In the genomic region with DNA sequence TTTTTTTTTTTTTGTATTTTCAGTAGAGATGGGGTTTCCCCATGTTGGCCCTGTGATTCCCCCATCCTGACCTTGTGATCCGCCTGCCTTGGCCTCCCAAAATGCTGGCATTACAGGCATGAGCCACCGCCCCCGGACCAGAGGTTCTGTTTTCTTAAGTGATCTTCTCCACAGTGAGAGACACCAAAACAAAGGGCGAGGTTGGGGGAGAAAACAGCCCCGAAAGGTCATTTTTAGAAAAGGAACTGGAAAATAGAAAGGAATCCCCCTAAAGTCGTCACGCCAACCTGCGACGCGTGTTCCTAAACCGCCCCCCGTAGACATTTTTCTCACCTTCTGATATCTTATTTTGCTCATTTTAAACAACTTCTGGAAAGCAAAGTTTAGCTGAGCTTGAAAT, we compare ENCODE assay signal across 17 cellular contexts. TPM values are rescaled to one million over a fixed set of nuclear protein-coding genes. Genes with fewer than 3 reads are reported as not detected.
A peak's percentile ranks its signal among the peaks of the same experiment; 100 is the strongest.
DNase-seq lines count a peak whose midpoint lies in the region; ATAC-seq, FAIRE-seq and TF ChIP-seq lines count a peak whose summit lies in the region.
"Had no signal": no experiment of that assay in that cellular context is flagged by ENCODE, and none has a peak within 500 bp of the region (broad histone marks: within the 10 kb centered on the region; RNA-seq: fewer than 3 reads in every experiment).

No MANE protein-coding gene starts in this region.

- H3K23me2 ChIP-seq in H1 (ENCODE audit: low read depth, low read length), result no peaks in the 10 kb centered on the region

- H3K27ac Mint-ChIP-seq in neural crest cell (ENCODE audit: unreplicated experiment) (peak overlapping the region; percentile 75), CD14-positive monocyte (no peak overlapping the region)
- H3K27ac Mint-ChIP-seq: CD4-positive, alpha-beta memory T cell had no signal

- no peak for TF ChIP-seq RAD21 in H1 (IDR thresholded peaks at IDR 0.05 in 1 of 2, conservative IDR thresholded peaks at IDR 0.05 in 1 of 2; ENCODE audit: low read depth in 2 of 2, low read length in 2 of 2)

- no peak for ATAC-seq in Right ventricle myocardium superior (ENCODE audit: poor library complexity)
- no peak for ATAC-seq in right cardiac atrium
- no peak for ATAC-seq in GM19463 (IDR thresholded peaks at IDR 0.05; ENCODE audit: unreplicated experiment)
- ATAC-seq: A549 had no signal

- H2BK20ac ChIP-seq in H1 (ENCODE audit: low read length), result no peak overlapping the region

- H3K4me1 Mint-ChIP-seq in neural crest cell (peaks cover 41% of the 10 kb centered on the region), CD14-positive monocyte (no peaks in the 10 kb centered on the region)

- H2BK5ac ChIP-seq in H1 (ENCODE audit: low read depth, low read length), result no peak overlapping the region

- no peak for TF ChIP-seq POLR2A in H1 (IDR thresholded peaks at IDR 0.05; ENCODE audit: control extremely low read depth in 1 of 2, low read depth in 2 of 2, low read length in 2 of 2)

- H3K36me3 Mint-ChIP-seq in neural crest cell (ENCODE audit: low read depth), result no peaks in the 10 kb centered on the region
- H3K36me3 Mint-ChIP-seq in CD14-positive monocyte, result no peaks in the 10 kb centered on the region
- H3K36me3 Mint-ChIP-seq: CD4-positive, alpha-beta memory T cell had no signal

- no peak overlapping the region for H2BK15ac ChIP-seq in H1 (ENCODE audit: low read length)

- no peak overlapping the region for H3K56ac ChIP-seq in H1 (replicated peaks; ENCODE audit: insufficient read length, low read depth, low read length)

- WGBS in right cardiac atrium, result 95% methylated on average over 12 of the region's 12 CpGs
- WGBS in H1 (ENCODE audit: extremely low coverage in 1 of 2, insufficient coverage in 1 of 2, insufficient read length in 1 of 2, insufficient replicate concordance in 2 of 2, low coverage in 1 of 2, low lambda C conversion rate in 2 of 2, missing lambda C conversion rate in 1 of 2), 2 experiments, result 89% methylated on average over 12 of the region's 12 CpGs; no CpG with 5 or more reads in 1 of the 2 experiments

- H3K18ac ChIP-seq in H1 (ENCODE audit: extremely low read depth, low read length), result no peak overlapping the region

- H4K5ac ChIP-seq in H1 (ENCODE audit: insufficient read length, low read depth, low read length), result no peak overlapping the region

- H3K27me3 Mint-ChIP-seq in neural crest cell (ENCODE audit: low read depth) (no peaks in the 10 kb centered on the region), CD14-positive monocyte (ENCODE audit: low read depth in 3 of 3) (peaks cover 11 to 53% (median 37%) of the 10 kb centered on the region in 3 donors)

- no peak overlapping the region for H2BK120ac ChIP-seq in H1 (replicated peaks; ENCODE audit: low read depth, low read length)

- CTCF ChIA-PET in H1 (lab: Charles Lee; ENCODE audit: partially characterized antibody), result interaction anchor here (0.7 to 2.6 kb wide), 2 partner anchors 31 to 230 kb away, joined by 4 to 7 read pairs; no protein-coding TSS in a partner anchor

- H3K9me3 ChIP-seq in right cardiac atrium (ENCODE audit: control insufficient read depth, low read length) (no peaks in the 10 kb centered on the region), H1 (ENCODE audit: insufficient read depth in 2 of 2, low read depth in 1 of 2, low read length in 1 of 2) (no peaks in the 10 kb centered on the region)
- H3K9me3 ChIP-seq: A549 had no signal

- H3K4ac ChIP-seq in H1 (replicated peaks; ENCODE audit: insufficient read length, low read depth, low read length), result peak overlapping the region; percentile 7

- no peaks in the 10 kb centered on the region for H3K79me1 ChIP-seq in H1 (ENCODE audit: low read depth, low read length)

- H2BK12ac ChIP-seq in H1 (ENCODE audit: low read depth, low read length), result 0 out of 2 replicates have a peak overlapping the region, but pooled peaks have one; percentile 17

- peak; percentile 24 for DNase-seq in Right ventricle myocardium superior
- DNase-seq in right cardiac atrium, result no peak
- no peak for DNase-seq in H1 (ENCODE audit: low read depth in 1 of 2, low spot score in 2 of 2)
- no peak for DNase-seq in neural crest cell (ENCODE audit: low read depth, low spot score)
- no peak for DNase-seq in activated CD4-positive, alpha-beta T cell treated with anti-CD3 and anti-CD28 coated beads, Interleukin-2, amount 50 U/mL, for 4 hours
- DNase-seq in CD14-positive monocyte (ENCODE audit: low spot score), result no peak
- DNase-seq: AML-193; CD4-positive, alpha-beta memory T cell; DMS153; DMS79 treated with DMSO at 0.1 percent for 48 hours; GF-D8; HCEC 1CT had no signal

- no peaks in the 10 kb centered on the region for H4K20me1 ChIP-seq in H1 (replicated peaks in 1 of 2; ENCODE audit: control insufficient read depth in 1 of 2, insufficient read depth in 2 of 2, low read length in 2 of 2)

- no peak overlapping the region for H3K4me3 ChIP-seq in right cardiac atrium (ENCODE audit: low read length)
- no peak overlapping the region for H3K4me3 ChIP-seq in H1 (ENCODE audit: extremely low read depth in 1 of 4, insufficient read depth in 2 of 4, low read depth in 3 of 4, low read length in 4 of 4)
- H3K4me3 ChIP-seq: A549 had no signal

- H3K9me3 Mint-ChIP-seq in neural crest cell (no peaks in the 10 kb centered on the region), CD14-positive monocyte (peaks cover 0 to 5% (median 0%) of the 10 kb centered on the region in 7 donors)
- H3K9me3 Mint-ChIP-seq: CD4-positive, alpha-beta memory T cell had no signal

- no peak for FAIRE-seq in H1 (lab: Jason Lieb, UNC)
- FAIRE-seq: A549, H54 had no signal

- no peak for TF ChIP-seq EP300 in H1 (IDR thresholded peaks at IDR 0.05; ENCODE audit: borderline replicate concordance in 1 of 2, low read depth in 2 of 2, low read length in 2 of 2)

- H3K27me3 ChIP-seq in right cardiac atrium (ENCODE audit: control insufficient read depth, insufficient read depth) (no peaks in the 10 kb centered on the region), H1 (replicated peaks in 1 of 4; ENCODE audit: control insufficient read depth in 3 of 4, extremely low read depth in 1 of 4, insufficient read depth in 3 of 4, low read length in 3 of 4) (peaks cover 0 to 4% (median 0%) of the 10 kb centered on the region in 4 experiments; a peak in 2 of 7 replicates)

- H3K9ac ChIP-seq in H1 (replicated peaks in 1 of 4; ENCODE audit: extremely low read depth in 1 of 4, low read depth in 3 of 4, low read length in 3 of 4), result no peak overlapping the region

- H2AFZ ChIP-seq in H1 (ENCODE audit: low read length), result no peak overlapping the region

- H3K36me3 ChIP-seq in H1 (ENCODE audit: control insufficient read depth in 2 of 4, insufficient read depth in 4 of 4, low read length in 3 of 4), result no peaks in the 10 kb centered on the region

- intact Hi-C loops in Right ventricle myocardium superior (cut with DNase I), result loop anchor here (10.0 kb wide), 1 partner anchor 607 kb away; no protein-coding TSS in a partner anchor
- intact Hi-C loops in right cardiac atrium (cut with DNase I), result no loop called here
- intact Hi-C loops in CD14-positive monocyte (cut with micrococcal nuclease), result no loop called here

- POLR2A ChIA-PET in H1 (lab: Charles Lee; ENCODE audit: partially characterized antibody), result no interaction called here

- H2AK5ac ChIP-seq in H1 (ENCODE audit: low read depth, low read length), result no peak overlapping the region

- H4K91ac ChIP-seq in H1 (replicated peaks; ENCODE audit: insufficient read length, low read length), result no peak overlapping the region

- H3K4me2 ChIP-seq in H1 (ENCODE audit: insufficient read depth in 1 of 2, low read depth in 2 of 2, low read length in 2 of 2), result no peak overlapping the region
- H3K4me2 ChIP-seq: A549 had no signal

- H3K14ac ChIP-seq in H1 (ENCODE audit: insufficient read length), result no peak overlapping the region

- H4K8ac ChIP-seq in H1 (ENCODE audit: extremely low read depth, insufficient read depth, low read length), result no peak overlapping the region

- H3K4me3 Mint-ChIP-seq in neural crest cell (no peak overlapping the region), CD14-positive monocyte (no peak overlapping the region)
- H3K4me3 Mint-ChIP-seq: CD4-positive, alpha-beta memory T cell had no signal

- H3K27ac ChIP-seq in right cardiac atrium (ENCODE audit: low read length), result no peak overlapping the region
- no peak overlapping the region for H3K27ac ChIP-seq in H1 (ENCODE audit: low read depth, low read length)
- H3K27ac ChIP-seq: 22Rv1, A549, C4-2B had no signal

- no peak overlapping the region for H3K23ac ChIP-seq in H1 (ENCODE audit: insufficient read length)

- H3K79me2 ChIP-seq in H1 (ENCODE audit: control insufficient read depth in 1 of 2, insufficient read depth in 2 of 2, low read length in 2 of 2), result no peaks in the 10 kb centered on the region

- TF ChIP-seq CTCF in H1 (IDR thresholded peaks at IDR 0.05; ENCODE audit: control extremely low read depth in 1 of 3, insufficient read depth in 1 of 3, low read depth in 1 of 3, low read length in 3 of 3), result no peak
- no peak for TF ChIP-seq CTCF in neural crest cell (conservative IDR thresholded peaks at IDR 0.05)
- TF ChIP-seq CTCF in CD14-positive monocyte (IDR thresholded peaks at IDR 0.05), result no peak

- H3K4me1 ChIP-seq in right cardiac atrium (ENCODE audit: control insufficient read depth, insufficient read depth, low read length), result no peaks in the 10 kb centered on the region
- peaks cover 2 to 10% (median 5%) of the 10 kb centered on the region in 4 experiments; a peak in 5 of 7 replicates for H3K4me1 ChIP-seq in H1 (replicated peaks in 1 of 4; ENCODE audit: control insufficient read depth in 3 of 4, insufficient read depth in 4 of 4, low read length in 3 of 4)

TF ChIP-seq in H1, 55 proteins besides CTCF, POLR2A, EP300 and RAD21:
- TF ChIP-seq KDM5A (IDR thresholded peaks at IDR 0.05; ENCODE audit: low read length), result no peak
- TF ChIP-seq CHD1 (IDR thresholded peaks at IDR 0.05; ENCODE audit: low read depth, low read length), result no peak
- TF ChIP-seq NANOG (IDR thresholded peaks at IDR 0.05; ENCODE audit: insufficient read depth, low read depth, low read length, poor library complexity, severe bottlenecking), result no peak
- TF ChIP-seq EZH2 (IDR thresholded peaks at IDR 0.05; ENCODE audit: low read depth, low read length, severe bottlenecking), result no peak

RNA-seq across cellular contexts. Expression of a gene that starts 6.1 kb away (rescaled TPM):
- 20.7 TPM for total RNA-seq in Right ventricle myocardium superior
- total RNA-seq in right cardiac atrium, result 10 to 100 TPM; 26.0 to 31.1 (median 29.0) TPM
- polyA plus RNA-seq in right cardiac atrium, result 8.9 TPM
- total RNA-seq in H1 (2021; fragmentation: NEBNext Ultra II Directional; extraction: Animal tissue kit (Norgen Biotek cat#: 25700)), result 31.7 and 33.4 TPM in 2 replicates
- 17.7 and 24.2 TPM in 2 replicates for polyA plus RNA-seq in H1 (2011; rRNA removed)
- 19.3 TPM for polyA plus RNA-seq in H1 (2011; cell fraction: cytosol; rRNA removed)
- polyA plus RNA-seq in H1 (2011; cell fraction: nucleus; rRNA removed), result 36.2 TPM
- polyA plus RNA-seq in H1 (2012, experiment 1 of 2), result 18.3 to 25.8 TPM (median 20.3 TPM) in 4 replicates
- 9.2 TPM for polyA plus RNA-seq in H1 (2012, experiment 2 of 2)
- polyA plus RNA-seq in H1 (2013, experiment 1 of 2), result 17.7 TPM
- 15.4 TPM for polyA plus RNA-seq in H1 (2013, experiment 2 of 2)
- polyA minus RNA-seq in H1 (2011; rRNA and poly(A)+ RNA removed), result 14.1 and 21.3 TPM in 2 replicates
- 21.3 TPM for polyA minus RNA-seq in H1 (2011; cell fraction: cytosol; rRNA and poly(A)+ RNA removed)
- polyA minus RNA-seq in H1 (2011; cell fraction: nucleus; rRNA and poly(A)+ RNA removed), result 44.5 TPM
- total RNA-seq in neural crest cell, result 66.5 and 68.5 TPM in 2 replicates
- under 1 TPM in 1 of 2 donors, not detected in 1; 0.10 TPM for polyA plus RNA-seq in CD14-positive monocyte
